Comparison of ENCODE assay signal across 22 cellular contexts in the genomic region with DNA sequence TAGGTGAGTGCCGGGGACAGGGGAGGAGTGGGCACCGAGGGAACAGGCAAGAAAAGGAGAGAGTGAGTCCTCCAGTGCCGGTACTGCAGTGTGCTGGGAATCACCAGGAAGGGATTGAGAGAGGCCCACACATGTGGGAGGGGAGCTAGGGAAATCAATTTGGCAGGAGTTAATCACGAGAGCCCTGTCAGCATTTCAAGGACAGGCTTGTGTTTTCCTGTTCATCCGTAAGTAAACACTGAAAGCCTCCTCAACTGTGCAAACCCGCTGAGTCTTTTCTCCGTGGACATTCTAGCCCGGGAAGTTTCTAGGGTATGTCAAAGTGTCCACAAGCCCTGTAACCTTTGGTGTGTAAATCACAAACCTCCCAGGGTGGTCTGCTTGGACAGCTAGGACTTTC.
DNase-seq lines count a peak whose midpoint lies in the region; ATAC-seq and TF ChIP-seq lines count a peak whose summit lies in the region.
"Had no signal": no experiment of that assay in that cellular context is flagged by ENCODE, and none has a peak within 500 bp of the region (broad histone marks: within the 10 kb centered on the region; RNA-seq: fewer than 3 reads in every experiment).

No MANE protein-coding gene starts in this region.

- H3K18ac ChIP-seq in mesenchymal stem cell (ENCODE audit: low read depth in 1 of 2, low read length in 2 of 2) = peak overlapping the region; percentile 3 to 71

- H3K36me3 ChIP-seq in mesenchymal stem cell (ENCODE audit: control insufficient read depth in 1 of 2, insufficient read depth in 2 of 2, low read depth in 1 of 2, low read length in 2 of 2) (no peaks in the 10 kb centered on the region), testis (ENCODE audit: low read depth, missing control alignments) (no peaks in the 10 kb centered on the region)
- H3K36me3 ChIP-seq: stomach had no signal

- H3K27ac ChIP-seq in mesenchymal stem cell (ENCODE audit: low read length, poor library complexity, severe bottlenecking) (no peak overlapping the region), testis (peak overlapping the region; percentile 86 to 87)
- H3K27ac ChIP-seq: parathyroid adenoma, RWPE1, stomach had no signal

- no peak overlapping the region for H3K4ac ChIP-seq in mesenchymal stem cell (ENCODE audit: low read depth in 1 of 2, low read length in 2 of 2)

- H2BK15ac ChIP-seq in mesenchymal stem cell (ENCODE audit: low read depth, poor library complexity, severe bottlenecking) = no peak overlapping the region

- H3K4me1 ChIP-seq in mesenchymal stem cell (ENCODE audit: control insufficient read depth, insufficient read depth, low read depth, low read length) (no peaks in the 10 kb centered on the region), testis (peaks cover 33% of the 10 kb centered on the region)
- H3K4me1 ChIP-seq: parathyroid adenoma, stomach had no signal

- no peak for TF ChIP-seq CTCF in testis (IDR thresholded peaks at IDR 0.05)

- no peak overlapping the region for H3K4me2 ChIP-seq in mesenchymal stem cell (ENCODE audit: low read length, poor library complexity, severe bottlenecking)

- WGBS in mesenchymal stem cell = 30% methylated on average over 8 of the region's 8 CpGs
- WGBS in testis, 2 donors = 18 to 23% methylated on average over 8 of the region's 8 CpGs

- no peak overlapping the region for H4K91ac ChIP-seq in mesenchymal stem cell (ENCODE audit: low read length)

- H3K23ac ChIP-seq in mesenchymal stem cell (ENCODE audit: low read length in 2 of 2) = no peak overlapping the region

- H2BK5ac ChIP-seq in mesenchymal stem cell (ENCODE audit: low read depth, low read length, poor library complexity, severe bottlenecking) = no peak overlapping the region

- intact Hi-C loops in testis (cut with DNase I; ENCODE audit: low total_unique reads) = no loop called here

- H3K27me3 ChIP-seq in mesenchymal stem cell (ENCODE audit: control insufficient read depth in 1 of 2, insufficient read depth in 1 of 2, low read length in 2 of 2) (no peaks in the 10 kb centered on the region), testis (no peaks in the 10 kb centered on the region)
- H3K27me3 ChIP-seq: stomach had no signal

- no peaks in the 10 kb centered on the region for H3K79me1 ChIP-seq in mesenchymal stem cell (replicated peaks; ENCODE audit: low read length, poor library complexity, severe bottlenecking)

- H3K9ac ChIP-seq in mesenchymal stem cell (ENCODE audit: low read length) = peak overlapping the region; percentile 57
- H3K9ac ChIP-seq: parathyroid adenoma had no signal

- no peak overlapping the region for H3K14ac ChIP-seq in mesenchymal stem cell (ENCODE audit: low read length in 2 of 2)

- no peak overlapping the region for H2BK120ac ChIP-seq in mesenchymal stem cell (ENCODE audit: low read depth, low read length)

- H3K9me3 ChIP-seq in mesenchymal stem cell (ENCODE audit: control insufficient read depth, low read length) (peaks cover 15% of the 10 kb centered on the region), testis (no peaks in the 10 kb centered on the region)

- no peak for TF ChIP-seq POLR2A in testis (IDR thresholded peaks at IDR 0.05)

- peak overlapping the region in 1 of 2 experiments; percentile 29 for H2BK12ac ChIP-seq in mesenchymal stem cell (ENCODE audit: low read length in 2 of 2)

- H2AFZ ChIP-seq in mesenchymal stem cell (ENCODE audit: low read depth, low read length) = no peak overlapping the region
- H2AFZ ChIP-seq: parathyroid adenoma had no signal

- H2AK5ac ChIP-seq in mesenchymal stem cell (ENCODE audit: low read length, severe bottlenecking) = no peak overlapping the region

- no peak overlapping the region for H4K8ac ChIP-seq in mesenchymal stem cell (ENCODE audit: low read length)

- H3K4me3 ChIP-seq in mesenchymal stem cell (ENCODE audit: insufficient read depth in 1 of 2, low read depth in 1 of 2, low read length in 2 of 2) = no peak overlapping the region
- no peak overlapping the region for H3K4me3 ChIP-seq in testis
- H3K4me3 ChIP-seq: stomach had no signal

- no peak for ATAC-seq in esophagus mucosa
- ATAC-seq in activated CD4-positive, CD25-positive, alpha-beta regulatory T cell treated with anti-CD3 and anti-CD28 coated beads, Interleukin-2, amount 50 U/mL, for 24 hours = no peak
- ATAC-seq in HG02678 (IDR thresholded peaks at IDR 0.05; ENCODE audit: unreplicated experiment) = no peak
- ATAC-seq: activated T-cell treated with anti-CD3 and anti-CD28 coated beads, Interleukin-2, amount 50 U/mL, for 4 hours had no signal

- DNase-seq in NCI-H1092 treated with DMSO at 0.1 percent for 48 hours (lab: John Stamatoyannopoulos, UW) (peak; percentile 4), NCI-H1092 (lab: John Stamatoyannopoulos, UW) (no peak), ecto neural progenitor cell (ENCODE audit: low spot score) (peak; percentile 46), mesenchymal stem cell (peak; percentile 64), testis (peak; percentile 83)
- DNase-seq: 8988T; activated CD4-positive, alpha-beta T cell treated with anti-CD3 and anti-CD28 coated beads for 1 hour; activated CD8-positive, alpha-beta memory T cell treated with anti-CD3 and anti-CD28 coated beads for 24 hours; activated naive CD4-positive, alpha-beta T cell treated with anti-CD3 and anti-CD28 coated beads, Interleukin-2, amount 50 U/mL, for 16 hours; activated T-cell treated with anti-CD3 and anti-CD28 coated beads, Interleukin-2, amount 50 U/mL, for 4 hours; AML-193; NCI-H187 treated with DMSO at 0.1 percent for 48 hours; NCI-H510A; small intestine; stimulated activated CD4-positive, alpha-beta T cell treated with anti-CD3 and anti-CD28 coated beads, Interleukin-4, amount 100 ng/mL, for 4 hours; stomach; trophoblast cell had no signal
